ENCODE assay signal across 1 cellular context in the genomic region with DNA sequence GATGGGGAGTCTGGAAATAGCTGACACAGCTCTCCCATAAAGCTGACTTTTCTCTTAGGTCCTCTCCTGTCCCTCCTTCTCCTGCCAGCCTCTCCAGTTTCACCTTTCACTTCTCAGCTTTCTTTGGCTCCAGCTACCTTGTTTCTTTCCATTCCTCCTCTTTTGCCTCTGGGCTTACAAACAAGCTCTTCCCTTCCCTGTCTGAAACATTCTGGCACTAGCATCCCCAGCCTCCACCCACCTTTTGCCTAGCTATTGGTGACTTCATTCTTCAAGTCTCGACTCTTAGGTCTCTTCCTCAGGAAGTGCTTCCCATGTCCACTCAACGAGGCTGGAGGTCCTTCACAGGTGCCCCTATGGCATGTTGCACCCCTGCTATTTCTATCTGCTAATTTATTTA.
TF ChIP-seq lines count a peak whose summit lies in the region.

No MANE protein-coding gene starts in this region.

TF ChIP-seq in IMR-90, 13 proteins besides CTCF, POLR2A, EP300 and RAD21:
- TF ChIP-seq MAFK (IDR thresholded peaks at IDR 0.05; ENCODE audit: low read depth, low read length) = 0 out of 2 replicates have a peak, but pooled peaks have one; percentile 21
- no peak for TF ChIP-seq SMC3 (IDR thresholded peaks at IDR 0.05; ENCODE audit: low read depth, low read length)
- no peak for TF ChIP-seq MXI1 (IDR thresholded peaks at IDR 0.05; ENCODE audit: borderline replicate concordance, low read depth, low read length)
